In the genomic region with DNA sequence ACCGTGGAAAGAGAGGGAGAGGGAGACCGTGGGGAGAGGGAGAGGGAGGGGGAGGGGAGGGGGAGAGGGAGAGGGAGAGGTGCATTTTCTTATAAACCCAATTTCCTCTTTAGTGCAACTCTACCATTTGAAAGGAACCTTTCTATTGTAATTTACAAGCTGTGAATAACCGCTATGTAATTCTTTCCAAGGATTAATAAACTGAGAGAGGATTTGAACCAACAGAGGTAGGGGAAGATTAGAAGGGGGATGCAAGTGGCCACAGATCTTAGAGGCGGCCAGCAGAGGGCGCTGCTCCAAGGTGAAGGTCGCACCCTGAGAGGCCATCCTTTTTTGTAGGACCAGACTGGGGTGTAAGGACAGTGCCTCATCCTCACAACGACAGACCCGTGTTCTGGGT, we compare ENCODE assay signal across 8 cellular contexts. TPM values are rescaled to one million over a fixed set of nuclear protein-coding genes. Genes with fewer than 3 reads are reported as not detected.
A peak's percentile ranks its signal among the peaks of the same experiment; 100 is the strongest.
DNase-seq lines count a peak whose midpoint lies in the region; ATAC-seq and TF ChIP-seq lines count a peak whose summit lies in the region.
"Not testable (repeated sequence)": the region's sequence is repeated elsewhere in the genome, so short reads cannot be mapped to it uniquely, and the experiment has no call there.

No MANE protein-coding gene starts in this region.

- not testable (repeated sequence) for H3K27ac ChIP-seq in WERI-Rb-1, foreskin keratinocyte

- H3K9me3 ChIP-seq in WERI-Rb-1 (ENCODE audit: severe bottlenecking): not testable (repeated sequence)

- not testable (repeated sequence) for H3K27ac Mint-ChIP-seq in HFFc6; activated naive CD8-positive, alpha-beta T cell treated with anti-CD3 and anti-CD28 coated beads for 36 hours; nephron

- DNase-seq in CD1c-positive myeloid dendritic cell (ENCODE audit: extremely low spot score): peak; percentile 72
- peak; percentile 30 for DNase-seq in HFFc6
- peak; percentile 53 for DNase-seq in NCI-H748 (lab: John Stamatoyannopoulos, UW; ENCODE audit: unreplicated experiment)
- DNase-seq in WERI-Rb-1: peak; percentile 84
- DNase-seq in activated naive CD8-positive, alpha-beta T cell treated with anti-CD3 and anti-CD28 coated beads for 36 hours: peak; percentile 83
- DNase-seq in foreskin keratinocyte: not testable (repeated sequence)
- DNase-seq in stimulated activated CD8-positive, alpha-beta memory T cell treated with anti-CD3 and anti-CD28 coated beads, Interleukin-4, amount 100 ng/mL, for 1 hour (ENCODE audit: low read depth in 2 of 2, low spot score in 1 of 2): peak; percentile 51 to 72

- not testable (repeated sequence) for H3K27me3 ChIP-seq in WERI-Rb-1 (ENCODE audit: insufficient read depth, low read depth, severe bottlenecking); foreskin keratinocyte

- not testable (repeated sequence) for H3K36me3 Mint-ChIP-seq in HFFc6 (ENCODE audit: low read depth); activated naive CD8-positive, alpha-beta T cell treated with anti-CD3 and anti-CD28 coated beads for 36 hours; nephron (ENCODE audit: low read depth)

- H3K9me3 Mint-ChIP-seq in HFFc6; activated naive CD8-positive, alpha-beta T cell treated with anti-CD3 and anti-CD28 coated beads for 36 hours; nephron: not testable (repeated sequence)

- H3K36me3 ChIP-seq in WERI-Rb-1: not testable (repeated sequence)

- not testable (repeated sequence) for H3K4me3 ChIP-seq in WERI-Rb-1 (ENCODE audit: low read depth, low read length)

- H3K4me3 Mint-ChIP-seq in HFFc6; activated naive CD8-positive, alpha-beta T cell treated with anti-CD3 and anti-CD28 coated beads for 36 hours; nephron: not testable (repeated sequence)

- peak; percentile 81 for TF ChIP-seq CTCF in HFFc6 (IDR thresholded peaks at IDR 0.05)
- TF ChIP-seq CTCF in WERI-Rb-1 (IDR thresholded peaks at IDR 0.05; ENCODE audit: low read depth, low read length): peak; percentile 80
- TF ChIP-seq CTCF in foreskin keratinocyte (conservative IDR thresholded peaks at IDR 0.05): not testable (repeated sequence)
- TF ChIP-seq CTCF in nephron (IDR thresholded peaks at IDR 0.05; ENCODE audit: unreplicated experiment in 3 of 3): peak; percentile 23 to 41 (median 33)

- H3K4me1 ChIP-seq in foreskin keratinocyte: not testable (repeated sequence)

- peak; percentile 70 for ATAC-seq in foreskin keratinocyte

- not testable (repeated sequence) for H3K4me1 Mint-ChIP-seq in HFFc6 (ENCODE audit: low read depth); activated naive CD8-positive, alpha-beta T cell treated with anti-CD3 and anti-CD28 coated beads for 36 hours; nephron

- peaks cover 11% of the 10 kb centered on the region; the same call in 1 of the 2 replicates for H3K27me3 Mint-ChIP-seq in HFFc6 (ENCODE audit: insufficient read depth)
- H3K27me3 Mint-ChIP-seq in activated naive CD8-positive, alpha-beta T cell treated with anti-CD3 and anti-CD28 coated beads for 36 hours: not testable (repeated sequence)
- H3K27me3 Mint-ChIP-seq in nephron (ENCODE audit: low read depth): peaks cover 17% of the 10 kb centered on the region

RNA-seq across cellular contexts. Expression of gene LRRC37A, which starts 41.2 kb away (rescaled TPM):
- total RNA-seq in HFFc6 (2021; fragmentation: NEBNext Ultra II Directional; extraction: Animal tissue kit (Norgen Biotek cat#: 25700)): under 1 TPM; 0.46 to 0.91 (median 0.68) TPM
- total RNA-seq in activated naive CD8-positive, alpha-beta T cell treated with anti-CD3 and anti-CD28 coated beads for 36 hours: 1 to 10 TPM; 1.5 to 1.7 TPM
- 1.1 and 2.3 TPM in 2 replicates for total RNA-seq in foreskin keratinocyte
- 0.28 and 0.94 TPM in 2 replicates for polyA plus RNA-seq in foreskin keratinocyte
